Comparison of ENCODE assay signal across 18 cellular contexts in the genomic region with DNA sequence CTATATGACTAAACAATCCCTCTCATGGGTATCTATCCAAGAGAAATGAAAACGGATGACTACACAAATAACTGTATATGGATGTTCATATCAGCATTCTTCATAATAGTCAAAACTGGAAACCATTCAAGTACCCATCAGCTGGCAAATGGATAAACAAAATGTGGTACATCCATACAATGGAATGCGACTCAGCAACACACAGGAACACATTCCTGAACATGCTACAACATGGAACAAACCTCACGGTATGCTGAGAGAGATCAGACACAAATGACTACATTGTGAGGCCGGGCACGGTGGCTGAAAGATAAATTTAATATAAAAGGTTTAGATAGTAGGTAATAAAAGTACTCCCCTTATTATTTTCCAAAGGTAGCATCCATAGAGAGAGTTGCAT. TPM values are rescaled to one million over a fixed set of nuclear protein-coding genes. Genes with fewer than 3 reads are reported as not detected.
"Had no signal": no experiment of that assay in that cellular context is flagged by ENCODE, and none has a peak within 500 bp of the region (broad histone marks: within the 10 kb centered on the region; RNA-seq: fewer than 3 reads in every experiment).

No MANE protein-coding gene starts in this region.

- H3K4me3 Mint-ChIP-seq: activated CD4-positive, alpha-beta T cell treated with anti-CD3 and anti-CD28 coated beads, Interleukin-2, amount 10 ng/mL, durations not matched to agents 7 days and 5 days; central memory CD8-positive, alpha-beta T cell; neural crest cell had no signal

- H3K27me3 ChIP-seq: adrenal gland, pancreas, SJSA1, tibial artery, uterus had no signal

- H3K4me3 ChIP-seq: adrenal gland, left ventricle myocardium inferior, pancreas, SJSA1, tibial artery, uterus had no signal

- H3K27ac Mint-ChIP-seq: activated CD4-positive, alpha-beta T cell treated with anti-CD3 and anti-CD28 coated beads, Interleukin-2, amount 10 ng/mL, durations not matched to agents 7 days and 5 days had no signal

- DNase-seq: activated CD4-positive, alpha-beta T cell treated with anti-CD3 and anti-CD28 coated beads, Interleukin-2, amount 10 ng/mL, durations not matched to agents 7 days and 5 days; adrenal gland; cortex of kidney; effector CD8-positive, alpha-beta T cell; kidney; left ventricle myocardium inferior; mesenchymal stem cell; pancreas; stimulated activated CD4-positive, alpha-beta T cell treated with anti-CD3 and anti-CD28 coated beads, Interleukin-15, amount 100 ng/mL, for 24 hours; stimulated activated CD4-positive, alpha-beta T cell treated with anti-CD3 and anti-CD28 coated beads, Interleukin-4, amount 100 ng/mL, for 24 hours; SW 1271; tibial artery; uterus had no signal

- H3K36me3 ChIP-seq: pancreas, SJSA1, uterus had no signal

- H3K4me1 Mint-ChIP-seq: neural crest cell had no signal

- H3K4me1 ChIP-seq: adrenal gland, left ventricle myocardium inferior, pancreas, SJSA1, tibial artery, uterus had no signal

- ATAC-seq: pancreas had no signal

- H3K9me3 Mint-ChIP-seq: activated CD4-positive, alpha-beta T cell treated with anti-CD3 and anti-CD28 coated beads, Interleukin-2, amount 10 ng/mL, durations not matched to agents 7 days and 5 days; central memory CD8-positive, alpha-beta T cell; neural crest cell had no signal

- H3K27ac ChIP-seq: adrenal gland, left ventricle myocardium inferior, pancreas, SJSA1, tibial artery, uterus, VCaP had no signal

- H3K27me3 Mint-ChIP-seq: activated CD4-positive, alpha-beta T cell treated with anti-CD3 and anti-CD28 coated beads, Interleukin-2, amount 10 ng/mL, durations not matched to agents 7 days and 5 days; central memory CD8-positive, alpha-beta T cell had no signal

- H3K9me3 ChIP-seq: adrenal gland, left ventricle myocardium inferior, pancreas, SJSA1, tibial artery, uterus had no signal

RNA-seq across cellular contexts. Expression of a gene that starts 42.6 kb away (rescaled TPM):
- total RNA-seq: left ventricle myocardium inferior, neural crest cell, renal cortical epithelial cell, SJSA1 had no signal
- polyA plus RNA-seq: pancreas had no signal
